1 cellular context compared by ENCODE assay signal in the genomic region with DNA sequence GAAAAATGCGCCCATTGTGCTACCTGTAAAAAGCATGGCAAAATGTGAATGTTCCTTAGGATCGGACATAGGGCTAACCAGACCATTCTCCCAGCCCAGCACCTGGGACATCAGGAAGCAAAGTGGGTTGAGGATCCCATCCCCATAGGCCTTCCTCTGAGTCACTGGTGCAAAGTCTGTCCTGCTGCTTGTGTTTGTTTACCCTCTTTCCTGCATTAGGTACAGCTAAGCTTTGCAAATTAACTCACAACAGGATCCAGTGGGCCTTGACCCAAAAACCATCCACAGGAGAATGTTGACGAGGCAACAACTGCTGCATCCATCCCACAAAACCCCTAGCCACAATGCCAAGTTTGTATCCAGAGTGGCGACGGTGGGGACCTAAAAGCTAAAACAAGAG.
A peak's percentile ranks its signal among the peaks of the same experiment; 100 is the strongest.
TF ChIP-seq lines count a peak whose summit lies in the region.

No MANE protein-coding gene starts in this region.

TF ChIP-seq in HepG2, 621 proteins besides CTCF, POLR2A, EP300 and RAD21 (continued from another document and continues in another):
- TF ChIP-seq, protein P1, sequence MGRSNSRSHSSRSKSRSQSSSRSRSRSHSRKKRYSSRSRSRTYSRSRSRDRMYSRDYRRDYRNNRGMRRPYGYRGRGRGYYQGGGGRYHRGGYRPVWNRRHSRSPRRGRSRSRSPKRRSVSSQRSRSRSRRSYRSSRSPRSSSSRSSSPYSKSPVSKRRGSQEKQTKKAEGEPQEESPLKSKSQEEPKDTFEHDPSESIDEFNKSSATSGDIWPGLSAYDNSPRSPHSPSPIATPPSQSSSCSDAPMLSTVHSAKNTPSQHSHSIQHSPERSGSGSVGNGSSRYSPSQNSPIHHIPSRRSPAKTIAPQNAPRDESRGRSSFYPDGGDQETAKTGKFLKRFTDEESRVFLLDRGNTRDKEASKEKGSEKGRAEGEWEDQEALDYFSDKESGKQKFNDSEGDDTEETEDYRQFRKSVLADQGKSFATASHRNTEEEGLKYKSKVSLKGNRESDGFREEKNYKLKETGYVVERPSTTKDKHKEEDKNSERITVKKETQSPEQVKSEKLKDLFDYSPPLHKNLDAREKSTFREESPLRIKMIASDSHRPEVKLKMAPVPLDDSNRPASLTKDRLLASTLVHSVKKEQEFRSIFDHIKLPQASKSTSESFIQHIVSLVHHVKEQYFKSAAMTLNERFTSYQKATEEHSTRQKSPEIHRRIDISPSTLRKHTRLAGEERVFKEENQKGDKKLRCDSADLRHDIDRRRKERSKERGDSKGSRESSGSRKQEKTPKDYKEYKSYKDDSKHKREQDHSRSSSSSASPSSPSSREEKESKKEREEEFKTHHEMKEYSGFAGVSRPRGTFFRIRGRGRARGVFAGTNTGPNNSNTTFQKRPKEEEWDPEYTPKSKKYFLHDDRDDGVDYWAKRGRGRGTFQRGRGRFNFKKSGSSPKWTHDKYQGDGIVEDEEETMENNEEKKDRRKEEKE (IDR thresholded peaks at IDR 0.05), result no peak
- TF ChIP-seq SNRNP70 (IDR thresholded peaks at IDR 0.05; ENCODE audit: low read depth, low read length) (no peak), KDM5A (IDR thresholded peaks at IDR 0.05; ENCODE audit: borderline replicate concordance, low read length) (no peak), TOE1 (CRISPR knock-in tag; IDR thresholded peaks at IDR 0.05) (no peak), REL (CRISPR knock-in tag; conservative IDR thresholded peaks at IDR 0.05) (no peak), ZBTB42 (CRISPR knock-in tag; IDR thresholded peaks at IDR 0.05) (no peak), ZFX (CRISPR knock-in tag; IDR thresholded peaks at IDR 0.05; ENCODE audit: low read depth) (peak; percentile 37), HES4 (CRISPR knock-in tag; IDR thresholded peaks at IDR 0.05; ENCODE audit: borderline replicate concordance) (no peak), SMAD3 (CRISPR knock-in tag; IDR thresholded peaks at IDR 0.05) (no peak), MAFF (IDR thresholded peaks at IDR 0.05; ENCODE audit: low read depth, low read length) (0 out of 2 replicates have a peak, but pooled peaks have one; percentile 18), MAZ (IDR thresholded peaks at IDR 0.05; ENCODE audit: borderline replicate concordance, low read depth, low read length) (no peak), MAZ (CRISPR knock-in tag; IDR thresholded peaks at IDR 0.05; ENCODE audit: low read depth) (no peak), ZNF644 (CRISPR knock-in tag; IDR thresholded peaks at IDR 0.05; ENCODE audit: low read depth) (0 out of 2 replicates have a peak, but pooled peaks have one; percentile 44), ZNF577 (CRISPR knock-in tag; IDR thresholded peaks at IDR 0.05; ENCODE audit: borderline replicate concordance, low read depth) (no peak), NCOA5 (CRISPR knock-in tag; IDR thresholded peaks at IDR 0.05) (no peak), SIN3B (IDR thresholded peaks at IDR 0.05; ENCODE audit: low read length) (no peak), ZNF766 (CRISPR knock-in tag; IDR thresholded peaks at IDR 0.05; ENCODE audit: borderline replicate concordance) (no peak), ZNF724P (CRISPR knock-in tag; IDR thresholded peaks at IDR 0.05; ENCODE audit: borderline replicate concordance) (no peak), ZFP36L1 (CRISPR knock-in tag; IDR thresholded peaks at IDR 0.05) (no peak), ZNF468 (CRISPR knock-in tag; IDR thresholded peaks at IDR 0.05) (no peak), KAT7 (CRISPR knock-in tag; IDR thresholded peaks at IDR 0.05; ENCODE audit: borderline replicate concordance) (no peak), DPF2 (CRISPR knock-in tag; IDR thresholded peaks at IDR 0.05; ENCODE audit: borderline replicate concordance, low read depth) (peak; percentile 32; the same call in 1 of the 2 replicates), ZBTB8A (CRISPR knock-in tag; IDR thresholded peaks at IDR 0.05; ENCODE audit: borderline replicate concordance, low read depth) (no peak)
- TF ChIP-seq, protein P2, sequence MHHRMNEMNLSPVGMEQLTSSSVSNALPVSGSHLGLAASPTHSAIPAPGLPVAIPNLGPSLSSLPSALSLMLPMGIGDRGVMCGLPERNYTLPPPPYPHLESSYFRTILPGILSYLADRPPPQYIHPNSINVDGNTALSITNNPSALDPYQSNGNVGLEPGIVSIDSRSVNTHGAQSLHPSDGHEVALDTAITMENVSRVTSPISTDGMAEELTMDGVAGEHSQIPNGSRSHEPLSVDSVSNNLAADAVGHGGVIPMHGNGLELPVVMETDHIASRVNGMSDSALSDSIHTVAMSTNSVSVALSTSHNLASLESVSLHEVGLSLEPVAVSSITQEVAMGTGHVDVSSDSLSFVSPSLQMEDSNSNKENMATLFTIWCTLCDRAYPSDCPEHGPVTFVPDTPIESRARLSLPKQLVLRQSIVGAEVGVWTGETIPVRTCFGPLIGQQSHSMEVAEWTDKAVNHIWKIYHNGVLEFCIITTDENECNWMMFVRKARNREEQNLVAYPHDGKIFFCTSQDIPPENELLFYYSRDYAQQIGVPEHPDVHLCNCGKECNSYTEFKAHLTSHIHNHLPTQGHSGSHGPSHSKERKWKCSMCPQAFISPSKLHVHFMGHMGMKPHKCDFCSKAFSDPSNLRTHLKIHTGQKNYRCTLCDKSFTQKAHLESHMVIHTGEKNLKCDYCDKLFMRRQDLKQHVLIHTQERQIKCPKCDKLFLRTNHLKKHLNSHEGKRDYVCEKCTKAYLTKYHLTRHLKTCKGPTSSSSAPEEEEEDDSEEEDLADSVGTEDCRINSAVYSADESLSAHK (CRISPR knock-in tag; IDR thresholded peaks at IDR 0.05; ENCODE audit: borderline replicate concordance), result no peak
- TF ChIP-seq, protein P3, sequence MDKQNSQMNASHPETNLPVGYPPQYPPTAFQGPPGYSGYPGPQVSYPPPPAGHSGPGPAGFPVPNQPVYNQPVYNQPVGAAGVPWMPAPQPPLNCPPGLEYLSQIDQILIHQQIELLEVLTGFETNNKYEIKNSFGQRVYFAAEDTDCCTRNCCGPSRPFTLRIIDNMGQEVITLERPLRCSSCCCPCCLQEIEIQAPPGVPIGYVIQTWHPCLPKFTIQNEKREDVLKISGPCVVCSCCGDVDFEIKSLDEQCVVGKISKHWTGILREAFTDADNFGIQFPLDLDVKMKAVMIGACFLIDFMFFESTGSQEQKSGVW (CRISPR knock-in tag; IDR thresholded peaks at IDR 0.05; ENCODE audit: borderline replicate concordance), result no peak
- TF ChIP-seq, protein P4, sequence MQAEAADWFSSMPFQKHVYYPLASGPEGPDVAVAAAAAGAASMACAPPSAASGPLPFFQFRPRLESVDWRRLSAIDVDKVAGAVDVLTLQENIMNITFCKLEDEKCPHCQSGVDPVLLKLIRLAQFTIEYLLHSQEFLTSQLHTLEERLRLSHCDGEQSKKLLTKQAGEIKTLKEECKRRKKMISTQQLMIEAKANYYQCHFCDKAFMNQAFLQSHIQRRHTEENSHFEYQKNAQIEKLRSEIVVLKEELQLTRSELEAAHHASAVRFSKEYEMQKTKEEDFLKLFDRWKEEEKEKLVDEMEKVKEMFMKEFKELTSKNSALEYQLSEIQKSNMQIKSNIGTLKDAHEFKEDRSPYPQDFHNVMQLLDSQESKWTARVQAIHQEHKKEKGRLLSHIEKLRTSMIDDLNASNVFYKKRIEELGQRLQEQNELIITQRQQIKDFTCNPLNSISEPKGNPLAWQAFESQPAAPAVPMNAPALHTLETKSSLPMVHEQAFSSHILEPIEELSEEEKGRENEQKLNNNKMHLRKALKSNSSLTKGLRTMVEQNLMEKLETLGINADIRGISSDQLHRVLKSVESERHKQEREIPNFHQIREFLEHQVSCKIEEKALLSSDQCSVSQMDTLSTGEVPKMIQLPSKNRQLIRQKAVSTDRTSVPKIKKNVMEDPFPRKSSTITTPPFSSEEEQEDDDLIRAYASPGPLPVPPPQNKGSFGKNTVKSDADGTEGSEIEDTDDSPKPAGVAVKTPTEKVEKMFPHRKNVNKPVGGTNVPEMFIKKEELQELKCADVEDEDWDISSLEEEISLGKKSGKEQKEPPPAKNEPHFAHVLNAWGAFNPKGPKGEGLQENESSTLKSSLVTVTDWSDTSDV (CRISPR knock-in tag; IDR thresholded peaks at IDR 0.05), result no peak
- TF ChIP-seq, protein P5, sequence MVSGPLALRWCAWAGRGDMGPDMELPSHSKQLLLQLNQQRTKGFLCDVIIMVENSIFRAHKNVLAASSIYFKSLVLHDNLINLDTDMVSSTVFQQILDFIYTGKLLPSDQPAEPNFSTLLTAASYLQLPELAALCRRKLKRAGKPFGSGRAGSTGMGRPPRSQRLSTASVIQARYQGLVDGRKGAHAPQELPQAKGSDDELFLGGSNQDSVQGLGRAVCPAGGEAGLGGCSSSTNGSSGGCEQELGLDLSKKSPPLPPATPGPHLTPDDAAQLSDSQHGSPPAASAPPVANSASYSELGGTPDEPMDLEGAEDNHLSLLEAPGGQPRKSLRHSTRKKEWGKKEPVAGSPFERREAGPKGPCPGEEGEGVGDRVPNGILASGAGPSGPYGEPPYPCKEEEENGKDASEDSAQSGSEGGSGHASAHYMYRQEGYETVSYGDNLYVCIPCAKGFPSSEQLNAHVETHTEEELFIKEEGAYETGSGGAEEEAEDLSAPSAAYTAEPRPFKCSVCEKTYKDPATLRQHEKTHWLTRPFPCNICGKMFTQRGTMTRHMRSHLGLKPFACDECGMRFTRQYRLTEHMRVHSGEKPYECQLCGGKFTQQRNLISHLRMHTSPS (CRISPR knock-in tag; IDR thresholded peaks at IDR 0.05; ENCODE audit: low read depth), result no peak
- TF ChIP-seq, protein P6, sequence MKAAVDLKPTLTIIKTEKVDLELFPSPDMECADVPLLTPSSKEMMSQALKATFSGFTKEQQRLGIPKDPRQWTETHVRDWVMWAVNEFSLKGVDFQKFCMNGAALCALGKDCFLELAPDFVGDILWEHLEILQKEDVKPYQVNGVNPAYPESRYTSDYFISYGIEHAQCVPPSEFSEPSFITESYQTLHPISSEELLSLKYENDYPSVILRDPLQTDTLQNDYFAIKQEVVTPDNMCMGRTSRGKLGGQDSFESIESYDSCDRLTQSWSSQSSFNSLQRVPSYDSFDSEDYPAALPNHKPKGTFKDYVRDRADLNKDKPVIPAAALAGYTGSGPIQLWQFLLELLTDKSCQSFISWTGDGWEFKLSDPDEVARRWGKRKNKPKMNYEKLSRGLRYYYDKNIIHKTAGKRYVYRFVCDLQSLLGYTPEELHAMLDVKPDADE (CRISPR knock-in tag; IDR thresholded peaks at IDR 0.05), result no peak
- TF ChIP-seq, protein P7, sequence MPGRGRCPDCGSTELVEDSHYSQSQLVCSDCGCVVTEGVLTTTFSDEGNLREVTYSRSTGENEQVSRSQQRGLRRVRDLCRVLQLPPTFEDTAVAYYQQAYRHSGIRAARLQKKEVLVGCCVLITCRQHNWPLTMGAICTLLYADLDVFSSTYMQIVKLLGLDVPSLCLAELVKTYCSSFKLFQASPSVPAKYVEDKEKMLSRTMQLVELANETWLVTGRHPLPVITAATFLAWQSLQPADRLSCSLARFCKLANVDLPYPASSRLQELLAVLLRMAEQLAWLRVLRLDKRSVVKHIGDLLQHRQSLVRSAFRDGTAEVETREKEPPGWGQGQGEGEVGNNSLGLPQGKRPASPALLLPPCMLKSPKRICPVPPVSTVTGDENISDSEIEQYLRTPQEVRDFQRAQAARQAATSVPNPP (CRISPR knock-in tag; IDR thresholded peaks at IDR 0.05), result no peak
- TF ChIP-seq, protein P8, sequence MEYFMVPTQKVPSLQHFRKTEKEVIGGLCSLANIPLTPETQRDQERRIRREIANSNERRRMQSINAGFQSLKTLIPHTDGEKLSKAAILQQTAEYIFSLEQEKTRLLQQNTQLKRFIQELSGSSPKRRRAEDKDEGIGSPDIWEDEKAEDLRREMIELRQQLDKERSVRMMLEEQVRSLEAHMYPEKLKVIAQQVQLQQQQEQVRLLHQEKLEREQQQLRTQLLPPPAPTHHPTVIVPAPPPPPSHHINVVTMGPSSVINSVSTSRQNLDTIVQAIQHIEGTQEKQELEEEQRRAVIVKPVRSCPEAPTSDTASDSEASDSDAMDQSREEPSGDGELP (IDR thresholded peaks at IDR 0.05; ENCODE audit: borderline replicate concordance, low read depth), result peak; percentile 9; the same call in 1 of the 2 replicates
- TF ChIP-seq, protein P9, sequence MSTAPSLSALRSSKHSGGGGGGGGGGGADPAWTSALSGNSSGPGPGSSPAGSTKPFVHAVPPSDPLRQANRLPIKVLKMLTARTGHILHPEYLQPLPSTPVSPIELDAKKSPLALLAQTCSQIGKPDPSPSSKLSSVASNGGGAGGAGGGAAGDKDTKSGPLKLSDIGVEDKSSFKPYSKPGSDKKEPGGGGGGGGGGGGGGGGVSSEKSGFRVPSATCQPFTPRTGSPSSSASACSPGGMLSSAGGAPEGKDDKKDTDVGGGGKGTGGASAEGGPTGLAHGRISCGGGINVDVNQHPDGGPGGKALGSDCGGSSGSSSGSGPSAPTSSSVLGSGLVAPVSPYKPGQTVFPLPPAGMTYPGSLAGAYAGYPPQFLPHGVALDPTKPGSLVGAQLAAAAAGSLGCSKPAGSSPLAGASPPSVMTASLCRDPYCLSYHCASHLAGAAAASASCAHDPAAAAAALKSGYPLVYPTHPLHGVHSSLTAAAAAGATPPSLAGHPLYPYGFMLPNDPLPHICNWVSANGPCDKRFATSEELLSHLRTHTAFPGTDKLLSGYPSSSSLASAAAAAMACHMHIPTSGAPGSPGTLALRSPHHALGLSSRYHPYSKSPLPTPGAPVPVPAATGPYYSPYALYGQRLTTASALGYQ (CRISPR knock-in tag; IDR thresholded peaks at IDR 0.05), result no peak
- TF ChIP-seq, protein P10, sequence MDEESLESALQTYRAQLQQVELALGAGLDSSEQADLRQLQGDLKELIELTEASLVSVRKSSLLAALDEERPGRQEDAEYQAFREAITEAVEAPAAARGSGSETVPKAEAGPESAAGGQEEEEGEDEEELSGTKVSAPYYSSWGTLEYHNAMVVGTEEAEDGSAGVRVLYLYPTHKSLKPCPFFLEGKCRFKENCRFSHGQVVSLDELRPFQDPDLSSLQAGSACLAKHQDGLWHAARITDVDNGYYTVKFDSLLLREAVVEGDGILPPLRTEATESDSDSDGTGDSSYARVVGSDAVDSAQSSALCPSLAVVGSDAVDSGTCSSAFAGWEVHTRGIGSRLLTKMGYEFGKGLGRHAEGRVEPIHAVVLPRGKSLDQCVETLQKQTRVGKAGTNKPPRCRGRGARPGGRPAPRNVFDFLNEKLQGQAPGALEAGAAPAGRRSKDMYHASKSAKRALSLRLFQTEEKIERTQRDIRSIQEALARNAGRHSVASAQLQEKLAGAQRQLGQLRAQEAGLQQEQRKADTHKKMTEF (CRISPR knock-in tag; IDR thresholded peaks at IDR 0.05), result no peak
- TF ChIP-seq, protein P11, sequence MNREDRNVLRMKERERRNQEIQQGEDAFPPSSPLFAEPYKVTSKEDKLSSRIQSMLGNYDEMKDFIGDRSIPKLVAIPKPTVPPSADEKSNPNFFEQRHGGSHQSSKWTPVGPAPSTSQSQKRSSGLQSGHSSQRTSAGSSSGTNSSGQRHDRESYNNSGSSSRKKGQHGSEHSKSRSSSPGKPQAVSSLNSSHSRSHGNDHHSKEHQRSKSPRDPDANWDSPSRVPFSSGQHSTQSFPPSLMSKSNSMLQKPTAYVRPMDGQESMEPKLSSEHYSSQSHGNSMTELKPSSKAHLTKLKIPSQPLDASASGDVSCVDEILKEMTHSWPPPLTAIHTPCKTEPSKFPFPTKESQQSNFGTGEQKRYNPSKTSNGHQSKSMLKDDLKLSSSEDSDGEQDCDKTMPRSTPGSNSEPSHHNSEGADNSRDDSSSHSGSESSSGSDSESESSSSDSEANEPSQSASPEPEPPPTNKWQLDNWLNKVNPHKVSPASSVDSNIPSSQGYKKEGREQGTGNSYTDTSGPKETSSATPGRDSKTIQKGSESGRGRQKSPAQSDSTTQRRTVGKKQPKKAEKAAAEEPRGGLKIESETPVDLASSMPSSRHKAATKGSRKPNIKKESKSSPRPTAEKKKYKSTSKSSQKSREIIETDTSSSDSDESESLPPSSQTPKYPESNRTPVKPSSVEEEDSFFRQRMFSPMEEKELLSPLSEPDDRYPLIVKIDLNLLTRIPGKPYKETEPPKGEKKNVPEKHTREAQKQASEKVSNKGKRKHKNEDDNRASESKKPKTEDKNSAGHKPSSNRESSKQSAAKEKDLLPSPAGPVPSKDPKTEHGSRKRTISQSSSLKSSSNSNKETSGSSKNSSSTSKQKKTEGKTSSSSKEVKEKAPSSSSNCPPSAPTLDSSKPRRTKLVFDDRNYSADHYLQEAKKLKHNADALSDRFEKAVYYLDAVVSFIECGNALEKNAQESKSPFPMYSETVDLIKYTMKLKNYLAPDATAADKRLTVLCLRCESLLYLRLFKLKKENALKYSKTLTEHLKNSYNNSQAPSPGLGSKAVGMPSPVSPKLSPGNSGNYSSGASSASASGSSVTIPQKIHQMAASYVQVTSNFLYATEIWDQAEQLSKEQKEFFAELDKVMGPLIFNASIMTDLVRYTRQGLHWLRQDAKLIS (CRISPR knock-in tag; IDR thresholded peaks at IDR 0.05), result no peak
